10 cellular contexts compared by ENCODE assay signal in the genomic region with DNA sequence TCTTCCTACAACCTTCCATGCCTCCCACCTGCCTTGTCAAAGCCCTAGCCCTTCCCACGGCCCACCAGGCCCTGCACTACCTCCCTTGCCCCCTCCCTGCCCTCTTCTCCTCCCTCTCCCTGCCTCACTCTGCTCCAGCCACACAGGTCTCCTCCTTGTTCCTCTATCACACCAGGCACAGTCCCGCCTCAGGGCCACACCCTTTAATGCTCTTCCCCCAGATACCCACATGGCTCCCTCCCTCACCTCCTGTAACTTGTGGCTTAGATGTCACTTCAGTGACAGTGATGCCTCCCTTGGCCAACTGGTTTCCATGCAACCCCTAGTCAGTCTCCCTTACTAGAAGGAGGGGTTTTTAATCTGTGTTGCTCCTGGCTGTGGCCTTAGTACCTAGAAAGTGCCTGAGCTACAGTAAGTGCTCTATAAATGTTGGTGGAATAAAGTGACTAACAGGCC. TPM values are rescaled to one million over a fixed set of nuclear protein-coding genes. Genes with fewer than 3 reads are reported as not detected.
DNase-seq lines count a peak whose midpoint lies in the region; ATAC-seq and TF ChIP-seq lines count a peak whose summit lies in the region.
"Had no signal": no experiment of that assay in that cellular context is flagged by ENCODE, and none has a peak within 500 bp of the region (broad histone marks: within the 10 kb centered on the region; RNA-seq: fewer than 3 reads in every experiment).

No MANE protein-coding gene starts in this region.

- WGBS in suprapubic skin = 63% methylated on average over 2 of the region's 2 CpGs

- H3K4me3 Mint-ChIP-seq in activated naive CD4-positive, alpha-beta T cell treated with anti-CD3 and anti-CD28 coated beads for 36 hours = peak overlapping the region; percentile 97
- peak overlapping the region; percentile 94 for H3K4me3 Mint-ChIP-seq in T-helper 2 cell treated with Interferon-gamma antibody and Interleukin-4, amounts not matched to agents 5 μg/mL and 100 μg/mL, for 36 hours

- intact Hi-C loops in activated naive CD4-positive, alpha-beta T cell treated with anti-CD3 and anti-CD28 coated beads for 36 hours (cut with micrococcal nuclease) = loop anchor here (5.0 kb wide), 1 partner anchor 114 kb away; a partner anchor contains a TSS

- H3K27me3 Mint-ChIP-seq in activated naive CD4-positive, alpha-beta T cell treated with anti-CD3 and anti-CD28 coated beads for 36 hours (ENCODE audit: low read depth) = no peaks in the 10 kb centered on the region
- no peaks in the 10 kb centered on the region for H3K27me3 Mint-ChIP-seq in T-helper 2 cell treated with Interferon-gamma antibody and Interleukin-4, amounts not matched to agents 5 μg/mL and 100 μg/mL, for 36 hours (ENCODE audit: low read depth)

- H3K4me1 Mint-ChIP-seq in activated naive CD4-positive, alpha-beta T cell treated with anti-CD3 and anti-CD28 coated beads for 36 hours (ENCODE audit: low read depth) = peaks cover 34% of the 10 kb centered on the region
- H3K4me1 Mint-ChIP-seq in T-helper 2 cell treated with Interferon-gamma antibody and Interleukin-4, amounts not matched to agents 5 μg/mL and 100 μg/mL, for 36 hours (ENCODE audit: low read depth) = peaks cover 20% of the 10 kb centered on the region

- ATAC-seq in activated naive CD4-positive, alpha-beta T cell treated with anti-CD3 and anti-CD28 coated beads, Interleukin-2, amount 50 U/mL, for 72 hours = no peak
- ATAC-seq in esophagus mucosa (peak; percentile 51), GM18870 (IDR thresholded peaks at IDR 0.05; ENCODE audit: unreplicated experiment) (no peak), HG02571 (IDR thresholded peaks at IDR 0.05; ENCODE audit: unreplicated experiment) (no peak)

- H3K27me3 ChIP-seq in suprapubic skin = no peaks in the 10 kb centered on the region

- H3K9me3 Mint-ChIP-seq in activated naive CD4-positive, alpha-beta T cell treated with anti-CD3 and anti-CD28 coated beads for 36 hours = no peaks in the 10 kb centered on the region
- no peaks in the 10 kb centered on the region for H3K9me3 Mint-ChIP-seq in activated naive CD4-positive, alpha-beta T cell treated with anti-CD3 and anti-CD28 coated beads, Interleukin-2, amount 50 U/mL, for 72 hours
- no peaks in the 10 kb centered on the region for H3K9me3 Mint-ChIP-seq in T-helper 2 cell treated with Interferon-gamma antibody and Interleukin-4, amounts not matched to agents 5 μg/mL and 100 μg/mL, for 36 hours

- in situ Hi-C loops in G401 (cut with HindIII; ENCODE audit: low sequenced_read_pairs) = no loop called here

- no peak for DNase-seq in activated naive CD4-positive, alpha-beta T cell treated with anti-CD3 and anti-CD28 coated beads for 36 hours
- no peak for DNase-seq in activated naive CD4-positive, alpha-beta T cell treated with anti-CD3 and anti-CD28 coated beads, Interleukin-2, amount 50 U/mL, for 72 hours (ENCODE audit: low spot score in 2 of 2)
- no peak for DNase-seq in T-helper 2 cell treated with Interferon-gamma antibody and Interleukin-4, amounts not matched to agents 5 μg/mL and 100 μg/mL, for 36 hours (ENCODE audit: low spot score)
- DNase-seq in suprapubic skin (ENCODE audit: low spot score in 2 of 2) = no peak
- no peak for DNase-seq in G401 (ENCODE audit: low spot score)
- DNase-seq: activated effector memory CD4-positive, alpha-beta T cell treated with anti-CD3 and anti-CD28 coated beads, Interleukin-2, amount 50 U/mL, for 16 hours had no signal

- no peak for TF ChIP-seq EP300 in suprapubic skin (IDR thresholded peaks at IDR 0.05)

- H3K27ac ChIP-seq in suprapubic skin = no peak overlapping the region

- H3K4me3 ChIP-seq in suprapubic skin = peak overlapping the region; percentile 74

- H3K36me3 Mint-ChIP-seq in activated naive CD4-positive, alpha-beta T cell treated with anti-CD3 and anti-CD28 coated beads for 36 hours (ENCODE audit: low read depth) = peaks cover 10% of the 10 kb centered on the region
- H3K36me3 Mint-ChIP-seq in activated naive CD4-positive, alpha-beta T cell treated with anti-CD3 and anti-CD28 coated beads, Interleukin-2, amount 50 U/mL, for 72 hours = peaks cover 10% of the 10 kb centered on the region in 2 donors
- H3K36me3 Mint-ChIP-seq in T-helper 2 cell treated with Interferon-gamma antibody and Interleukin-4, amounts not matched to agents 5 μg/mL and 100 μg/mL, for 36 hours (ENCODE audit: low read depth) = peaks cover 13% of the 10 kb centered on the region

- no peak for TF ChIP-seq POLR2A in suprapubic skin (IDR thresholded peaks at IDR 0.05)

- no peaks in the 10 kb centered on the region for H3K9me3 ChIP-seq in suprapubic skin

- H3K27ac Mint-ChIP-seq in activated naive CD4-positive, alpha-beta T cell treated with anti-CD3 and anti-CD28 coated beads for 36 hours = peak overlapping the region; percentile 41
- peak overlapping the region in 1 of 2 donors; percentile 62 for H3K27ac Mint-ChIP-seq in activated naive CD4-positive, alpha-beta T cell treated with anti-CD3 and anti-CD28 coated beads, Interleukin-2, amount 50 U/mL, for 72 hours
- peak overlapping the region; percentile 67 for H3K27ac Mint-ChIP-seq in T-helper 2 cell treated with Interferon-gamma antibody and Interleukin-4, amounts not matched to agents 5 μg/mL and 100 μg/mL, for 36 hours

- H3K4me1 ChIP-seq in suprapubic skin = peaks cover 25% of the 10 kb centered on the region

- TF ChIP-seq CTCF in suprapubic skin (IDR thresholded peaks at IDR 0.05) = no peak

- CTCF ChIA-PET in activated naive CD4-positive, alpha-beta T cell treated with anti-CD3 and anti-CD28 coated beads for 36 hours (lab: Charles Lee) = no interaction called here

- peaks cover 37% of the 10 kb centered on the region for H3K36me3 ChIP-seq in suprapubic skin

RNA-seq across cellular contexts. Expression of a gene that starts 1.3 kb away (rescaled TPM):
- total RNA-seq in activated naive CD4-positive, alpha-beta T cell treated with anti-CD3 and anti-CD28 coated beads for 36 hours = 10 to 100 TPM; 20.0 to 20.1 TPM
- 10 to 100 TPM; 35.3 to 37.9 TPM for total RNA-seq in activated naive CD4-positive, alpha-beta T cell treated with anti-CD3 and anti-CD28 coated beads, Interleukin-2, amount 50 U/mL, for 72 hours
- total RNA-seq in esophagus mucosa = 13.2 TPM
- 10 to 100 TPM; 28.1 to 45.7 (median 31.8) TPM for total RNA-seq in suprapubic skin
- total RNA-seq in G401 (2014; rRNA removed; shearing (Covaris generic)) = 17.2 and 21.8 TPM in 2 replicates

RNA-seq across cellular contexts. Expression of a gene that starts 1.4 kb away (rescaled TPM):
- 1 to 10 TPM; 2.5 to 2.6 TPM for total RNA-seq in activated naive CD4-positive, alpha-beta T cell treated with anti-CD3 and anti-CD28 coated beads for 36 hours
- 1 to 10 TPM; 1.7 to 4.2 TPM for total RNA-seq in activated naive CD4-positive, alpha-beta T cell treated with anti-CD3 and anti-CD28 coated beads, Interleukin-2, amount 50 U/mL, for 72 hours
- total RNA-seq in esophagus mucosa = 0.08 TPM
- total RNA-seq in suprapubic skin = under 1 TPM; 0.44 to 0.87 (median 0.54) TPM
- total RNA-seq in G401 (2014; rRNA removed; shearing (Covaris generic)) = 3.8 and 4.4 TPM in 2 replicates

RNA-seq across cellular contexts. Expression of a gene that starts 27.6 kb away (rescaled TPM):
- not detected for total RNA-seq in activated naive CD4-positive, alpha-beta T cell treated with anti-CD3 and anti-CD28 coated beads for 36 hours
- under 1 TPM in 1 of 2 donors, not detected in 1; 0.59 TPM for total RNA-seq in activated naive CD4-positive, alpha-beta T cell treated with anti-CD3 and anti-CD28 coated beads, Interleukin-2, amount 50 U/mL, for 72 hours
- not detected for total RNA-seq in esophagus mucosa
- under 1 TPM in 1 of 4 donors, not detected in 3; 0.64 TPM for total RNA-seq in suprapubic skin
- not detected in 2 replicates for total RNA-seq in G401 (2014; rRNA removed; shearing (Covaris generic))
- total RNA-seq: subcutaneous adipose tissue had no signal

RNA-seq across cellular contexts. Expression of a gene that starts 48.2 kb away (rescaled TPM):
- total RNA-seq in activated naive CD4-positive, alpha-beta T cell treated with anti-CD3 and anti-CD28 coated beads for 36 hours = 10 to 100 TPM in 1 of 2 experiments, 1 to 10 TPM in 1; 7.8 to 11.8 TPM
- total RNA-seq in activated naive CD4-positive, alpha-beta T cell treated with anti-CD3 and anti-CD28 coated beads, Interleukin-2, amount 50 U/mL, for 72 hours = 10 to 100 TPM in 1 of 2 donors, 1 to 10 TPM in 1; 1.4 to 34.9 TPM
- total RNA-seq in esophagus mucosa = 0.44 TPM
- total RNA-seq in suprapubic skin = under 1 TPM in 3 of 4 donors, not detected in 1; 0.57 to 0.89 (median 0.57) TPM
- total RNA-seq in G401 (2014; rRNA removed; shearing (Covaris generic)) = 1.8 and 5.4 TPM in 2 replicates

RNA-seq across cellular contexts. Expression of a gene that starts 57.2 kb away (rescaled TPM):
- 100 to 1,000 TPM; 101 to 103 TPM for total RNA-seq in activated naive CD4-positive, alpha-beta T cell treated with anti-CD3 and anti-CD28 coated beads for 36 hours
- total RNA-seq in activated naive CD4-positive, alpha-beta T cell treated with anti-CD3 and anti-CD28 coated beads, Interleukin-2, amount 50 U/mL, for 72 hours = 100 to 1,000 TPM; 125 to 187 TPM
- 114 TPM for total RNA-seq in esophagus mucosa
- total RNA-seq in suprapubic skin = 100 to 1,000 TPM in 1 of 4 donors, 10 to 100 TPM in 3; 88.0 to 103 (median 95.0) TPM
- total RNA-seq in G401 (2014; rRNA removed; shearing (Covaris generic)) = 370 and 376 TPM in 2 replicates
